8 cellular contexts compared by ENCODE assay signal in the genomic region with DNA sequence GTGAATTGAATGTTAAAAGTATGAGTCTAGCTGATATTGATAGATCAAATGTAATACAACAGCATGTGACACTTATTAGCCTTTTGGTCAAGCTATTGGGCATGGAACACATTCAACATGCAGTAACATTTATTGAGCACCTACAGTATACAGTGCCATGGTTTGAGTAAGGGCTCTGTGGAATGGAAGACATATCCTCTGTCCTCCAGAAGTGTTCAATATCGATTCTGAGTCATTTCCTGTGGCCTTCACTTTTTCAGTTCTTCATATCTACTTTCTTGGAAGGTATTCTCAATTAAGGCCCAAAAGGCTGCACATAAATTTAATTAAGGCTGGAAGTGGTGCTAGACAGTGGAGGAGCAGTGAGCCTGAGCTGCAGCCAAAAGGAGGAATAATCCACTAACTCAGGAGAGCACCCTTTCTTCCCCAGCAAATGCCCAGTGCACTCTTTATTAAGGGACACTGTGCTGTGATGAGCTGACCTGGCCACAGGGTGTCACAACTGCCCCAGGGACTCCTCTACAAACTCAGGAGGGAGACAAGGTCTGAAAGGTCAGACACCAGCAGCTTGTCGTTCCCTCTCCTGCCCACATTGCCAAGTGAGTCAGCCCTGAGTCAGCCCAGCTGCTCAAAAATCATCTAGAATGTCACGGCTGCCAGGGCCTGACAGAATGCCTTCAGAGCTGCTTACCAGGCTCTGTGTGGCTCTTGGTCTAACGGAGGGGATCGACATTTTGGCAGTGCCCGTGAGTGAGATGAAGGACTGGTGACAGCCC.
DNase-seq lines count a peak whose midpoint lies in the region; ATAC-seq, FAIRE-seq and TF ChIP-seq lines count a peak whose summit lies in the region.

No MANE protein-coding gene starts in this region.

- TF ChIP-seq RAD21 in HepG2 (CRISPR knock-in tag; IDR thresholded peaks at IDR 0.05), result peak; percentile 66

- no peak overlapping the region for H3K9ac ChIP-seq in HepG2 (ENCODE audit: insufficient read depth, low read depth, low read length)

- H3K27ac ChIP-seq in HepG2 (ENCODE audit: extremely low read length, insufficient read depth, low read length) (no peak overlapping the region), suprapubic skin (no peak overlapping the region)

- peak; percentile 63 for FAIRE-seq in HepG2 (lab: Jason Lieb, UNC)

- 0 out of 2 replicates have a peak, but pooled peaks cover 5% of the 10 kb centered on the region for H3K4me1 ChIP-seq in HepG2 (ENCODE audit: insufficient read depth, low read length)
- no peaks in the 10 kb centered on the region for H3K4me1 ChIP-seq in suprapubic skin

- WGBS in HepG2 (ENCODE audit: low lambda C conversion rate), result 3% methylated on average over 3 of the region's 6 CpGs
- 15% methylated on average over 5 of the region's 6 CpGs for WGBS in suprapubic skin

- DNase-seq in NCI-H1105 (lab: John Stamatoyannopoulos, UW) (peak; percentile 5), cerebellum (ENCODE audit: low spot score) (peak; percentile 63), HepG2 (ENCODE audit: low spot score) (peak; percentile 73), GF-D8 (lab: John Stamatoyannopoulos, UW) (no peak), suprapubic skin (ENCODE audit: low spot score in 2 of 2) (no peak)
- peak; percentile 21 for DNase-seq in activated CD4-positive, alpha-beta T cell treated with anti-CD3 and anti-CD28 coated beads for 1 hour
- DNase-seq in stimulated activated CD8-positive, alpha-beta memory T cell treated with anti-CD3 and anti-CD28 coated beads, Interleukin-12 subunit alpha, Interleukin-12 subunit beta, amount 100 ng/mL, for 1 hour (ENCODE audit: low read depth), result peak; percentile 46

- no TSS peak for BruUV-seq in HepG2 (replicated peaks; lab: Mats Ljungman, UMichigan)

- H2AFZ ChIP-seq in HepG2 (ENCODE audit: low read length), result no peak overlapping the region

- POLR2A ChIA-PET in HepG2 (lab: Yijun Ruan, JAX), result no interaction called here

- no peak for TF ChIP-seq POLR2A in HepG2 (IDR thresholded peaks at IDR 0.05; ENCODE audit: insufficient read depth in 1 of 2, low read depth in 2 of 2, low read length in 2 of 2)
- TF ChIP-seq POLR2A in suprapubic skin (IDR thresholded peaks at IDR 0.05), result no peak

- TF ChIP-seq CTCF in HepG2 (CRISPR knock-in tag; IDR thresholded peaks at IDR 0.05) (peak; percentile 78), suprapubic skin (IDR thresholded peaks at IDR 0.05) (no peak)

- H4K20me1 ChIP-seq in HepG2 (ENCODE audit: insufficient read depth, low read length), result no peaks in the 10 kb centered on the region

- in situ Hi-C loops in HepG2 (cut with HindIII; ENCODE audit: extremely low pct_ligation_motif_present, low pct_unique_long_range_greater_than_20kb), result loop anchor here (10.0 to 25.0 kb wide), 2 partner anchors 762 to 1620 kb away; no protein-coding TSS in a partner anchor

- H3K4me3 ChIP-seq in HepG2 (replicated peaks in 1 of 3; ENCODE audit: insufficient read depth in 1 of 3, low read depth in 2 of 3, low read length in 3 of 3), result no peak overlapping the region
- no peak overlapping the region for H3K4me3 ChIP-seq in suprapubic skin

- TF ChIP-seq EP300 in HepG2 (IDR thresholded peaks at IDR 0.05; ENCODE audit: low read depth in 2 of 2, low read length in 2 of 2) (no peak), HepG2 (CRISPR knock-in tag; IDR thresholded peaks at IDR 0.05; ENCODE audit: borderline replicate concordance) (no peak), suprapubic skin (IDR thresholded peaks at IDR 0.05) (no peak)

- intact Hi-C loops in HepG2 (cut with micrococcal nuclease; ENCODE audit: unreplicated experiment), result loop anchor here (1.0 to 5.0 kb wide), 3 partner anchors 119 to 983 kb away; no protein-coding TSS in a partner anchor

- H3K9me3 ChIP-seq in HepG2 (ENCODE audit: low read length) (no peaks in the 10 kb centered on the region), suprapubic skin (no peaks in the 10 kb centered on the region)

- H3K36me3 ChIP-seq in HepG2 (replicated peaks in 1 of 2; ENCODE audit: control insufficient read depth in 1 of 2, insufficient read depth in 2 of 2, low read length in 2 of 2) (no peaks in the 10 kb centered on the region), suprapubic skin (no peaks in the 10 kb centered on the region)

- ATAC-seq in GM18867 (IDR thresholded peaks at IDR 0.05; ENCODE audit: unreplicated experiment) (peak; percentile 76), HepG2 (peak; percentile 100)

- 0 out of 2 replicates have a peak overlapping the region, but pooled peaks have one; percentile 23 for H3K4me2 ChIP-seq in HepG2 (ENCODE audit: low read depth, low read length)

- H3K27me3 ChIP-seq in HepG2 (ENCODE audit: control insufficient read depth in 1 of 2, insufficient read depth in 2 of 2, low read length in 2 of 2) (no peaks in the 10 kb centered on the region), suprapubic skin (no peaks in the 10 kb centered on the region)

- CTCF ChIA-PET in HepG2 (lab: Yijun Ruan, JAX; ENCODE audit: low intra/inter-chr PET ratio, low total read pairs), result interaction anchor here (1.0 to 1.4 kb wide), 2 partner anchors 119 to 1622 kb away, joined by 3 to 5 read pairs; no protein-coding TSS in a partner anchor

- H3K79me2 ChIP-seq in HepG2 (ENCODE audit: insufficient read depth, low read length), result no peaks in the 10 kb centered on the region

TF ChIP-seq in HepG2, 621 proteins besides CTCF, POLR2A, EP300 and RAD21 (continues in another document):
- TF ChIP-seq XRCC5 (optimal IDR thresholded peaks at IDR 0.05; ENCODE audit: low read length), result peak; percentile 55
- TF ChIP-seq NR2F1 (CRISPR knock-in tag; IDR thresholded peaks at IDR 0.05), result peak; percentile 79 to 90
- no peak for TF ChIP-seq MATR3 (CRISPR knock-in tag; IDR thresholded peaks at IDR 0.05)
- TF ChIP-seq NR2F6 (IDR thresholded peaks at IDR 0.05), result peak; percentile 70
- TF ChIP-seq NR2F6 (CRISPR knock-in tag; IDR thresholded peaks at IDR 0.05), result peak; percentile 86
- peak; percentile 39; the same call in 1 of the 2 replicates for TF ChIP-seq MAFF (IDR thresholded peaks at IDR 0.05; ENCODE audit: low read depth, low read length)
- peak; percentile 75 for TF ChIP-seq ZNF652 (CRISPR knock-in tag; IDR thresholded peaks at IDR 0.05; ENCODE audit: borderline replicate concordance, low read depth)
- TF ChIP-seq KDM5B (CRISPR knock-in tag; IDR thresholded peaks at IDR 0.05; ENCODE audit: borderline replicate concordance), result peak; percentile 35; the same call in 1 of the 2 replicates
- TF ChIP-seq ZMYM3 (CRISPR knock-in tag; IDR thresholded peaks at IDR 0.05), result no peak
- TF ChIP-seq KDM2A (CRISPR knock-in tag; IDR thresholded peaks at IDR 0.05; ENCODE audit: borderline replicate concordance, low read depth), result peak; percentile 25; the same call in 1 of the 2 replicates
- peak; percentile 90 for TF ChIP-seq FOSL2 (CRISPR knock-in tag; IDR thresholded peaks at IDR 0.05)
- TF ChIP-seq TBP (CRISPR knock-in tag; IDR thresholded peaks at IDR 0.05), result no peak
- peak; percentile 86 for TF ChIP-seq STAG1 (CRISPR knock-in tag; IDR thresholded peaks at IDR 0.05)
- TF ChIP-seq, protein P1, sequence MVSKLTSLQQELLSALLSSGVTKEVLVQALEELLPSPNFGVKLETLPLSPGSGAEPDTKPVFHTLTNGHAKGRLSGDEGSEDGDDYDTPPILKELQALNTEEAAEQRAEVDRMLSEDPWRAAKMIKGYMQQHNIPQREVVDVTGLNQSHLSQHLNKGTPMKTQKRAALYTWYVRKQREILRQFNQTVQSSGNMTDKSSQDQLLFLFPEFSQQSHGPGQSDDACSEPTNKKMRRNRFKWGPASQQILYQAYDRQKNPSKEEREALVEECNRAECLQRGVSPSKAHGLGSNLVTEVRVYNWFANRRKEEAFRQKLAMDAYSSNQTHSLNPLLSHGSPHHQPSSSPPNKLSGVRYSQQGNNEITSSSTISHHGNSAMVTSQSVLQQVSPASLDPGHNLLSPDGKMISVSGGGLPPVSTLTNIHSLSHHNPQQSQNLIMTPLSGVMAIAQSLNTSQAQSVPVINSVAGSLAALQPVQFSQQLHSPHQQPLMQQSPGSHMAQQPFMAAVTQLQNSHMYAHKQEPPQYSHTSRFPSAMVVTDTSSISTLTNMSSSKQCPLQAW (CRISPR knock-in tag; IDR thresholded peaks at IDR 0.05), result 0 out of 2 replicates have a peak, but pooled peaks have one; percentile 22
- peak; percentile 83 for TF ChIP-seq SMC3 (IDR thresholded peaks at IDR 0.05; ENCODE audit: low read length)
- 0 out of 2 replicates have a peak, but pooled peaks have one; percentile 39 for TF ChIP-seq ZNF792 (CRISPR knock-in tag; IDR thresholded peaks at IDR 0.05)
- TF ChIP-seq HHEX (CRISPR knock-in tag; IDR thresholded peaks at IDR 0.05), result no peak
- TF ChIP-seq NFYB (CRISPR knock-in tag; IDR thresholded peaks at IDR 0.05), result no peak
- TF ChIP-seq FOSL1 (CRISPR knock-in tag; IDR thresholded peaks at IDR 0.05; ENCODE audit: borderline replicate concordance), result 0 out of 2 replicates have a peak, but pooled peaks have one; percentile 54
- no peak for TF ChIP-seq ETV6 (CRISPR knock-in tag; conservative IDR thresholded peaks at IDR 0.05)
- 0 out of 2 replicates have a peak, but pooled peaks have one; percentile 37 for TF ChIP-seq SAP130 (CRISPR knock-in tag; IDR thresholded peaks at IDR 0.05; ENCODE audit: low read depth)
- TF ChIP-seq TFAP4 (IDR thresholded peaks at IDR 0.05; ENCODE audit: borderline replicate concordance, low read depth), result peak; percentile 57; the same call in 1 of the 2 replicates
- peak; percentile 20 to 27; a peak in 1 of 4 replicates for TF ChIP-seq MAFK (conservative IDR thresholded peaks at IDR 0.05 in 1 of 2, IDR thresholded peaks at IDR 0.05 in 1 of 2; ENCODE audit: low read length in 2 of 2)

Comparison
In these comparisons a context has a peak if more than half of its experiments do, and no peak if none do; other contexts are left out.
1. DNase-seq: peak in NCI-H1105 (single experiment), activated CD4-positive, alpha-beta T cell treated with anti-CD3 and anti-CD28 coated beads for 1 hour (single experiment), cerebellum (single experiment), HepG2 (single experiment) and stimulated activated CD8-positive, alpha-beta memory T cell treated with anti-CD3 and anti-CD28 coated beads, Interleukin-12 subunit alpha, Interleukin-12 subunit beta, amount 100 ng/mL, for 1 hour (single experiment); none in GF-D8 (single experiment) and suprapubic skin (0 of 2).